ENCODE assay signal across 18 cellular contexts in the genomic region with DNA sequence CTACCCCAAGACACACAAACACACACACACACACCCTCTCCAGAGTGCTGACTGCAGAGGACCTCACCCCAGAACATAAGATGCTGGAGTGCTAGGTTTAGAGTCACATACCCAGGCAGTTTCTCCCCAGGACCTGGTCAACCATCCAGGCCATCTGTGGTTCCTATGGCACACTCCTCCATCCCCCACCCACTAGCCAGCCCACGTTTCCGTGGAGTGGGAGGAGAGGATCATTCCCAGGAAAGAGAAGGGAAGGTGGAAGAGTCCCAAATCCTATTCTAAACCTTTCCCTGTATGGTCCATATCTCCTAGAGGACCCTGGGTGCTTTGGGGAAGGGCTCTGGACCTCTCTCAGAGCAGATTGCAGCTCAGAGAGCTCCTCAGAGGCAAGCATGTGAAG. TPM values are rescaled to one million over a fixed set of nuclear protein-coding genes. Genes with fewer than 3 reads are reported as not detected.
"Had no signal": no experiment of that assay in that cellular context is flagged by ENCODE, and none has a peak within 500 bp of the region (broad histone marks: within the 10 kb centered on the region; RNA-seq: fewer than 3 reads in every experiment).

No MANE protein-coding gene starts in this region.

- ATAC-seq: activated CD4-positive, CD25-positive, alpha-beta regulatory T cell treated with anti-CD3 and anti-CD28 coated beads, Interleukin-2, amount 50 U/mL, for 24 hours; heart left ventricle; left colon; lower lobe of right lung had no signal

- H3K27ac ChIP-seq: cardiac muscle cell, epithelial cell of prostate, heart left ventricle, lower lobe of right lung had no signal

- H3K4me1 Mint-ChIP-seq: mesothelial cell of epicardium had no signal

- DNase-seq: activated naive CD4-positive, alpha-beta T cell treated with Interleukin-2 at 50 U/mL for 16 hours; heart left ventricle; left colon; lower lobe of right lung; stimulated activated CD4-positive, alpha-beta T cell treated with anti-CD3 and anti-CD28 coated beads, Interleukin-15, amount 100 ng/mL, for 24 hours; stimulated activated CD4-positive, alpha-beta T cell treated with anti-CD3 and anti-CD28 coated beads, Interleukin-4, amount 100 ng/mL, for 1 hour; stimulated activated naive CD4-positive, alpha-beta T cell treated with Interleukin-2 at 50 U/mL for 16 hours; T1000 had no signal

- H3K9me3 Mint-ChIP-seq: mesothelial cell of epicardium had no signal

- H3K4me3 Mint-ChIP-seq: dendritic cell treated with granulocyte-macrophage colony-stimulating factor and Interleukin-4, amounts not matched to agents 40 ng/mL and 50 ng/mL, for 4 days had no signal

- H3K9me3 ChIP-seq: heart left ventricle, lower lobe of right lung had no signal

- H3K36me3 ChIP-seq: cardiac muscle cell, heart left ventricle, lower lobe of right lung had no signal

- H3K27ac Mint-ChIP-seq: dendritic cell treated with granulocyte-macrophage colony-stimulating factor and Interleukin-4, amounts not matched to agents 40 ng/mL and 50 ng/mL, for 4 days; mesothelial cell of epicardium had no signal

- H3K4me3 ChIP-seq: cardiac muscle cell, heart left ventricle, lower lobe of right lung had no signal

RNA-seq across cellular contexts. Expression of a gene that starts 1.1 kb away (rescaled TPM):
- total RNA-seq: activated CD8-positive, alpha-beta memory T cell treated with anti-CD3 and anti-CD28 coated beads for 36 hours; left colon; lower lobe of right lung; mesothelial cell of epicardium; myocyte; posterior vena cava; skeletal muscle tissue; ureter had no signal

RNA-seq across cellular contexts. Expression of a gene that starts 12.5 kb away (rescaled TPM):
- total RNA-seq: activated CD8-positive, alpha-beta memory T cell treated with anti-CD3 and anti-CD28 coated beads for 36 hours; myocyte; ureter had no signal

RNA-seq across cellular contexts. Expression of a gene that starts 33.1 kb away (rescaled TPM):
- total RNA-seq: activated CD8-positive, alpha-beta memory T cell treated with anti-CD3 and anti-CD28 coated beads for 36 hours had no signal
